8 cellular contexts compared by ENCODE assay signal in genomic region chr4:13484045-13484748, GRCh38. TPM values are rescaled to one million over a fixed set of nuclear protein-coding genes. Genes with fewer than 3 reads are reported as not detected.
DNase-seq lines count a peak whose midpoint lies in the region; ATAC-seq and TF ChIP-seq lines count a peak whose summit lies in the region.

Gene RAB28, minus strand, starts transcription at chr4:13484340.

- H3K79me2 ChIP-seq in mammary epithelial cell (ENCODE audit: insufficient read depth, low read length): peaks cover 38% of the 10 kb centered on the region

- H3K27me3 ChIP-seq in mammary epithelial cell (ENCODE audit: insufficient read depth, low read length) (no peaks in the 10 kb centered on the region), iPS-20b (ENCODE audit: insufficient read depth, low read length) (no peaks in the 10 kb centered on the region), skeletal muscle tissue (ENCODE audit: control insufficient read depth in 3 of 3, insufficient read depth in 3 of 3, low read length in 3 of 3) (no peaks in the 10 kb centered on the region)

- no peaks in the 10 kb centered on the region for H3K9me3 ChIP-seq in mammary epithelial cell (replicated peaks; ENCODE audit: insufficient read depth, low read length)
- H3K9me3 ChIP-seq in iPS-20b (ENCODE audit: insufficient read depth, low read depth, low read length): no peaks in the 10 kb centered on the region
- no peaks in the 10 kb centered on the region for H3K9me3 ChIP-seq in skeletal muscle tissue (ENCODE audit: control insufficient read depth in 3 of 3, low read length in 3 of 3)

- CTCF ChIA-PET in mammary epithelial cell (lab: Charles Lee; ENCODE audit: low non-redundant PET): interaction anchor here (0.6 kb wide), 1 partner anchor 207 kb away, joined by 5 read pairs; no protein-coding TSS in a partner anchor

- DNase-seq in AG08395 (ENCODE audit: low spot score): peak; percentile 94
- DNase-seq in NCI-H2227 treated with DMSO at 0.1 percent for 48 hours (lab: John Stamatoyannopoulos, UW): peak; percentile 83
- peak; percentile 91 for DNase-seq in mammary epithelial cell

- H3K4me1 ChIP-seq in mammary epithelial cell (ENCODE audit: insufficient read depth, low read length): peaks cover 19% of the 10 kb centered on the region
- H3K4me1 ChIP-seq in iPS-20b (ENCODE audit: insufficient read depth, low read length): peaks cover 5% of the 10 kb centered on the region; the same call in 1 of the 2 replicates
- H3K4me1 ChIP-seq in skeletal muscle tissue (ENCODE audit: control insufficient read depth in 3 of 3, insufficient read depth in 3 of 3, low read length in 3 of 3): peaks cover 14 to 16% (median 15%) of the 10 kb centered on the region in 3 donors

- 0% methylated on average over 2 of the region's 68 CpGs for WGBS in mammary epithelial cell (ENCODE audit: low coverage, missing lambda C conversion rate)

- H3K4me3 ChIP-seq in WI38 (ENCODE audit: low read depth, low read length) (peak within 1 kb of the TSS; percentile 78), mammary epithelial cell (replicated peaks in 1 of 3; ENCODE audit: insufficient read depth in 1 of 3, low read depth in 2 of 3, low read length in 3 of 3) (peak within 1 kb of the TSS; percentile 87 to 93 (median 91)), iPS-20b (ENCODE audit: low read length) (peak within 1 kb of the TSS; percentile 85), skeletal muscle tissue (ENCODE audit: low read length in 3 of 3) (peak within 1 kb of the TSS; percentile 78 to 95 (median 87))

- dilution Hi-C loops in mammary epithelial cell (cut with HindIII; ENCODE audit: low sequenced_read_pairs): no loop called here

- peak within 1 kb of the TSS; percentile 95 for H2AFZ ChIP-seq in mammary epithelial cell (ENCODE audit: low read depth, low read length)

- peak; percentile 95 for ATAC-seq in HG03175 (IDR thresholded peaks at IDR 0.05; ENCODE audit: unreplicated experiment)

- no peak for TF ChIP-seq CTCF in WI38 (IDR thresholded peaks at IDR 0.05; ENCODE audit: low read depth, low read length)
- TF ChIP-seq CTCF in mammary epithelial cell (conservative IDR thresholded peaks at IDR 0.05 in 1 of 2, IDR thresholded peaks at IDR 0.05 in 1 of 2; ENCODE audit: extremely low read depth in 1 of 2, insufficient read depth in 1 of 2, low read depth in 1 of 2, low read length in 2 of 2): no peak

- H4K20me1 ChIP-seq in mammary epithelial cell (ENCODE audit: insufficient read depth, low read length): no peaks in the 10 kb centered on the region

- in situ Hi-C loops in GM18951 (cut with MboI; ENCODE audit: low sequenced_read_pairs, unreplicated experiment): no loop called here
- in situ Hi-C loops in mammary epithelial cell (cut with MboI; ENCODE audit: low sequenced_read_pairs in 2 of 2): no loop called here

- H3K27ac ChIP-seq in mammary epithelial cell (ENCODE audit: insufficient read depth, low read depth, low read length) (peak within 1 kb of the TSS; percentile 100), iPS-20b (ENCODE audit: low read length) (peak within 1 kb of the TSS; percentile 79), skeletal muscle tissue (ENCODE audit: low read depth, low read length) (peak within 1 kb of the TSS; percentile 87)

- intact Hi-C loops in mammary epithelial cell (cut with micrococcal nuclease): loop anchor here (5.0 to 10.0 kb wide), 3 partner anchors 43 to 1518 kb away; partner anchors contain the start of gene CPEB2

- no peaks in the 10 kb centered on the region for H3K36me3 ChIP-seq in mammary epithelial cell (ENCODE audit: insufficient read depth, low read length)
- no peaks in the 10 kb centered on the region; the same call in 1 of the 2 replicates for H3K36me3 ChIP-seq in iPS-20b (ENCODE audit: insufficient read depth, low read depth, low read length)
- H3K36me3 ChIP-seq in skeletal muscle tissue (ENCODE audit: control insufficient read depth in 3 of 3, insufficient read depth in 3 of 3, low read length in 3 of 3): no peaks in the 10 kb centered on the region

- H3K4me2 ChIP-seq in mammary epithelial cell (ENCODE audit: insufficient read depth, low read depth, low read length): peak within 1 kb of the TSS; percentile 92

- no TSS peak for BruUV-seq in mammary epithelial cell (replicated peaks; lab: Mats Ljungman, UMichigan)

- TF ChIP-seq POLR2A in GM18951 (IDR thresholded peaks at IDR 0.05; ENCODE audit: extremely low read depth, insufficient read depth, insufficient read length): peak; percentile 69

- H3K9ac ChIP-seq in mammary epithelial cell (ENCODE audit: insufficient read depth, low read length): peak within 1 kb of the TSS; percentile 99
- H3K9ac ChIP-seq in iPS-20b (ENCODE audit: low read depth, low read length): peak within 1 kb of the TSS; percentile 96
- peak within 1 kb of the TSS; percentile 82 to 86 (median 85) for H3K9ac ChIP-seq in skeletal muscle tissue (ENCODE audit: low read depth in 1 of 3, low read length in 3 of 3)

RNA-seq across cellular contexts. Expression of gene RAB28, which starts in this region (rescaled TPM):
- total RNA-seq in mammary epithelial cell: 10 to 100 TPM; 13.0 to 20.0 TPM
- 9.6 TPM for polyA plus RNA-seq in mammary epithelial cell
- not detected for polyA minus RNA-seq in mammary epithelial cell
- total RNA-seq in skeletal muscle tissue: 18.8 TPM

Comparison
In these comparisons a context has a peak if more than half of its experiments do, and no peak if none do; other contexts are left out.
1. Peak in every context shown above with its lines: DNase-seq, ATAC-seq, H3K4me3 ChIP-seq and H3K27ac ChIP-seq.